9 cellular contexts compared by ENCODE assay signal in the genomic region with DNA sequence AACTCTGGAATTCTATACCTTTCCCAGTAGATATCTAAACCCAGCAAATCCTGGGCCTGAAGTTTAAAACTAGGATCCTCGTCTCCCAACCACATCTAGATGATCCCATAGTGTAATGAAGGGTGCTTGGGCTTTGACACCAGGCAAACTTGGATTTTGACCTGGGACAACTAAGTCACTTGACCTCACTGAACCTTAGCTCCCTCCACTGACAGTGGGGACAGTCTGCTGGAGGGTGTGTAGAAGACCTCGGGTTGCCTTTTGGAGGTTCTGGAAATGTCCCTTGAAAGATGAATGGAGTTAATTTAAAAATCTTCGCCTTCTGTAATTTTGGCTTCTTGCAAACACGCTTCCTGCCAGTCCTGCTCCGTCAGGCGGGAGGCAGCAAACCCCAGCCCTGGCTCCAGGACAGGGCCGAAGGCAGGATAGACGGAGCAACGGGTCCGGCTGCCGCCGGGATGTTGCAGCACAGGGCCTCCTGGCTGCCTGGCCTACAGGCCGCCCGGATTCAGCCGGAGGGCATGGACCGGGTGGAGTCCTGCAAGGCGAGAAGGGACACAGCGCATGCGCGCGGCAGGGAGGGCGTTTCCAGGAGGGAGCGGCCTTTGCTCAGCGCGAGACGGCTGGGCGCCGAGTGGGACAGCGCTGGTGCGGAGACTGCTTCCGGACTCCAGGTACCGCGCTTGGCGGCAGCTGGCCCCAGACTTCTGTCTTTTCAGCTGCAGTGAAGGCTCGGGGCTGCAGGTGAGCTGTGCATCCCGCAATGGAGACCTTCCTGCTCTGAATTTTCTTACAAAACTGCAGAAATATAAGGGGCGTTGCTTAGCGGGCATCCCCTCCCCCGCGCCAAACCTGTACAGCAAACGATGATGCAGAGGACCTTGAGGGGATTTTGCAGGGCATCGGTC. TPM values are rescaled to one million over a fixed set of nuclear protein-coding genes. Genes with fewer than 3 reads are reported as not detected.
DNase-seq lines count a peak whose midpoint lies in the region; ATAC-seq, FAIRE-seq and TF ChIP-seq lines count a peak whose summit lies in the region.
"Had no signal": no experiment of that assay in that cellular context is flagged by ENCODE, and none has a peak within 500 bp of the region (broad histone marks: within the 10 kb centered on the region; RNA-seq: fewer than 3 reads in every experiment).

A gene with protein sequence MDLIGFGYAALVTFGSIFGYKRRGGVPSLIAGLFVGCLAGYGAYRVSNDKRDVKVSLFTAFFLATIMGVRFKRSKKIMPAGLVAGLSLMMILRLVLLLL (plus strand): TSS at position 612 of the 908 bp plus-strand sequence. CDS start 5,990 bp downstream, outside the sequence.

- H3K36me3 Mint-ChIP-seq in activated CD4-positive, alpha-beta T cell treated with anti-CD3 and anti-CD28 coated beads for 36 hours (ENCODE audit: low read depth), result peaks cover 7% of the 10 kb centered on the region
- H3K36me3 Mint-ChIP-seq in chondrocyte (ENCODE audit: low read depth), result peaks cover 3% of the 10 kb centered on the region

- ATAC-seq in HG03442 (IDR thresholded peaks at IDR 0.05; ENCODE audit: unreplicated experiment), result peak; percentile 98
- ATAC-seq in activated CD4-positive, alpha-beta T cell treated with anti-CD3 and anti-CD28 coated beads for 36 hours, result peak; percentile 99

- H3K4me3 Mint-ChIP-seq in activated CD4-positive, alpha-beta T cell treated with anti-CD3 and anti-CD28 coated beads for 36 hours, result peak within 1 kb of the TSS; percentile 81
- peak within 1 kb of the TSS; percentile 85 for H3K4me3 Mint-ChIP-seq in chondrocyte (ENCODE audit: unreplicated experiment)

- peak; percentile 63 for TF ChIP-seq CTCF in chondrocyte (IDR thresholded peaks at IDR 0.05)

- H3K27me3 Mint-ChIP-seq in activated CD4-positive, alpha-beta T cell treated with anti-CD3 and anti-CD28 coated beads for 36 hours, result no peaks in the 10 kb centered on the region
- no peaks in the 10 kb centered on the region for H3K27me3 Mint-ChIP-seq in chondrocyte (ENCODE audit: low read depth)

- peak within 1 kb of the TSS; percentile 81 for H3K27ac Mint-ChIP-seq in activated CD4-positive, alpha-beta T cell treated with anti-CD3 and anti-CD28 coated beads for 36 hours
- peak within 1 kb of the TSS; percentile 80 for H3K27ac Mint-ChIP-seq in chondrocyte (ENCODE audit: unreplicated experiment)

- CTCF ChIA-PET in activated CD4-positive, alpha-beta T cell treated with anti-CD3 and anti-CD28 coated beads for 36 hours (lab: Charles Lee), result interaction anchor here (1.0 to 1.2 kb wide), 2 partner anchors 15 to 255 kb away, joined by 3 to 5 read pairs; no protein-coding TSS in a partner anchor

- intact Hi-C loops in activated CD4-positive, alpha-beta T cell treated with anti-CD3 and anti-CD28 coated beads for 36 hours (cut with DNase I, micrococcal nuclease), result loop anchor here in 1 of 2 experiments (1.0 kb wide), 2 partner anchors 93 to 250 kb away; a partner anchor contains a TSS

- peak; percentile 97 for DNase-seq in Ammon's horn (ENCODE audit: low spot score)
- peak; percentile 83 for DNase-seq in GM19239 (ENCODE audit: insufficient read length, low spot score)
- DNase-seq in NCI-H510A treated with DMSO at 0.1 percent for 48 hours (lab: John Stamatoyannopoulos, UW), result peak; percentile 99
- DNase-seq in activated CD4-positive, alpha-beta T cell treated with anti-CD3 and anti-CD28 coated beads for 36 hours, result peak; percentile 96
- DNase-seq in chondrocyte (ENCODE audit: low spot score), result peak; percentile 98
- peak; percentile 80 for DNase-seq in kidney glomerular epithelial cell (lab: John Stamatoyannopoulos, UW)
- peak; percentile 85 to 89 for DNase-seq in stimulated activated CD4-positive, alpha-beta T cell treated with anti-CD3 and anti-CD28 coated beads, Interleukin-15, amount 100 ng/mL, for 48 hours (ENCODE audit: low read depth in 2 of 2)

- peaks cover 46% of the 10 kb centered on the region for H3K4me1 Mint-ChIP-seq in activated CD4-positive, alpha-beta T cell treated with anti-CD3 and anti-CD28 coated beads for 36 hours
- peaks cover 29% of the 10 kb centered on the region for H3K4me1 Mint-ChIP-seq in chondrocyte (ENCODE audit: low read depth)

- FAIRE-seq in GM19239 (lab: Jason Lieb, UNC), result peak; percentile 82
- FAIRE-seq: endometrium had no signal

- no peaks in the 10 kb centered on the region for H3K9me3 Mint-ChIP-seq in activated CD4-positive, alpha-beta T cell treated with anti-CD3 and anti-CD28 coated beads for 36 hours (ENCODE audit: low read depth)
- H3K9me3 Mint-ChIP-seq in chondrocyte (ENCODE audit: low read depth), result no peaks in the 10 kb centered on the region

- POLR2A ChIA-PET in activated CD4-positive, alpha-beta T cell treated with anti-CD3 and anti-CD28 coated beads for 36 hours (lab: Charles Lee), result interaction anchor here (1.1 kb wide), 1 partner anchor 249 kb away, joined by 3 read pairs; no protein-coding TSS in a partner anchor

RNA-seq across cellular contexts. Expression of the gene that starts here (rescaled TPM):
- 10 to 100 TPM; 10.4 to 18.8 TPM for total RNA-seq in activated CD4-positive, alpha-beta T cell treated with anti-CD3 and anti-CD28 coated beads for 36 hours
- 21.1 to 34.4 TPM (median 25.7 TPM) in 3 replicates for total RNA-seq in chondrocyte

Comparison
In these comparisons a context has a peak if more than half of its experiments do, and no peak if none do; other contexts are left out.
1. Peak in every context shown above with its lines: DNase-seq and ATAC-seq.